In genomic region chr11:111923351-111923788, GRCh38 we compare ENCODE assay signal across 2 cellular contexts.
A peak's percentile ranks its signal among the peaks of the same experiment; 100 is the strongest.
TF ChIP-seq lines count a peak whose summit lies in the region.

No MANE protein-coding gene starts in this region.

TF ChIP-seq in A549, 52 proteins besides CTCF, POLR2A, EP300 and RAD21:
- TF ChIP-seq MYC (IDR thresholded peaks at IDR 0.05; ENCODE audit: borderline replicate concordance, low read length) (no peak), HES2 (IDR thresholded peaks at IDR 0.05) (no peak), MAZ (IDR thresholded peaks at IDR 0.05; ENCODE audit: borderline replicate concordance, low read depth, low read length) (no peak), RARB (CRISPR knock-in tag; IDR thresholded peaks at IDR 0.05) (no peak), NFE2L2 (conservative IDR thresholded peaks at IDR 0.05; ENCODE audit: low read length) (no peak), RCOR1 (IDR thresholded peaks at IDR 0.05; ENCODE audit: low read depth, low read length) (no peak)

TF ChIP-seq in PFSK-1, 5 proteins besides CTCF, POLR2A, EP300 and RAD21:
- TF ChIP-seq TAF1 (IDR thresholded peaks at IDR 0.05; ENCODE audit: borderline replicate concordance, insufficient read depth, low read length) (no peak), SIN3A (IDR thresholded peaks at IDR 0.05; ENCODE audit: borderline replicate concordance, insufficient read depth, low read length) (0 out of 2 replicates have a peak, but pooled peaks have one; percentile 57)
